ENCODE assay signal across 23 cellular contexts in genomic region chr12:122688291-122688690, GRCh38. TPM values are rescaled to one million over a fixed set of nuclear protein-coding genes. Genes with fewer than 3 reads are reported as not detected.
A peak's percentile ranks its signal among the peaks of the same experiment; 100 is the strongest.
DNase-seq lines count a peak whose midpoint lies in the region; ATAC-seq and TF ChIP-seq lines count a peak whose summit lies in the region.
"Had no signal": no experiment of that assay in that cellular context is flagged by ENCODE, and none has a peak within 500 bp of the region (broad histone marks: within the 10 kb centered on the region; RNA-seq: fewer than 3 reads in every experiment).

No MANE protein-coding gene starts in this region.

- H3K9me3 ChIP-seq in colonic mucosa (no peaks in the 10 kb centered on the region), prostate gland (no peaks in the 10 kb centered on the region)
- H3K9me3 ChIP-seq: BLaER1, MG63, SJSA1 had no signal

- H3K9me3 Mint-ChIP-seq in T-cell (no peaks in the 10 kb centered on the region), mesothelial cell of epicardium (no peaks in the 10 kb centered on the region)
- H3K9me3 Mint-ChIP-seq: CD4-positive, alpha-beta T cell had no signal

- CTCF ChIA-PET in T-cell (lab: Charles Lee), result no interaction called here

- no peak overlapping the region for H3K9ac ChIP-seq in colonic mucosa (ENCODE audit: low read depth in 2 of 2, low read length in 2 of 2)
- H3K9ac ChIP-seq: BLaER1 had no signal

- no peak overlapping the region for H3K4me3 ChIP-seq in colonic mucosa
- H3K4me3 ChIP-seq in prostate gland, result no peak overlapping the region
- H3K4me3 ChIP-seq: BLaER1, MG63, SJSA1 had no signal

- H3K27ac Mint-ChIP-seq in T-cell, result no peak overlapping the region
- no peak overlapping the region for H3K27ac Mint-ChIP-seq in mesothelial cell of epicardium
- H3K27ac Mint-ChIP-seq: CD4-positive, alpha-beta T cell had no signal

- TF ChIP-seq POLR2A in prostate gland (IDR thresholded peaks at IDR 0.05), result no peak

- H3K27me3 ChIP-seq in colonic mucosa (no peaks in the 10 kb centered on the region), prostate gland (replicated peaks; ENCODE audit: insufficient read depth) (no peaks in the 10 kb centered on the region)
- H3K27me3 ChIP-seq: BLaER1, MG63, SJSA1 had no signal

- H3K36me3 ChIP-seq in colonic mucosa (no peaks in the 10 kb centered on the region), prostate gland (no peaks in the 10 kb centered on the region)
- H3K36me3 ChIP-seq: BLaER1, MG63, SJSA1 had no signal

- intact Hi-C loops in colonic mucosa (cut with DNase I), result no loop called here
- intact Hi-C loops in prostate gland (cut with DNase I), result no loop called here

- ATAC-seq in T-cell (replicated peaks in 1 of 4), result no peak
- ATAC-seq: Right ventricle myocardium inferior had no signal

- TF ChIP-seq CTCF in colonic mucosa (IDR thresholded peaks at IDR 0.05) (no peak), prostate gland (IDR thresholded peaks at IDR 0.05) (no peak), mesothelial cell of epicardium (IDR thresholded peaks at IDR 0.05; ENCODE audit: unreplicated experiment) (no peak)

- no peaks in the 10 kb centered on the region for H3K4me1 ChIP-seq in colonic mucosa
- H3K4me1 ChIP-seq in prostate gland (replicated peaks), result no peaks in the 10 kb centered on the region
- H3K4me1 ChIP-seq: Caco-2, SJSA1 had no signal

- H3K4me1 Mint-ChIP-seq in T-cell (peaks cover 0 to 3% (median 3%) of the 10 kb centered on the region in 3 donors), mesothelial cell of epicardium (peaks cover 11% of the 10 kb centered on the region)

- no peaks in the 10 kb centered on the region for H3K27me3 Mint-ChIP-seq in T-cell
- H3K27me3 Mint-ChIP-seq in mesothelial cell of epicardium (ENCODE audit: low read depth), result no peaks in the 10 kb centered on the region
- H3K27me3 Mint-ChIP-seq: CD4-positive, alpha-beta T cell had no signal

- H3K4me3 Mint-ChIP-seq in T-cell, result no peak overlapping the region
- no peak overlapping the region for H3K4me3 Mint-ChIP-seq in mesothelial cell of epicardium
- H3K4me3 Mint-ChIP-seq: CD4-positive, alpha-beta T cell had no signal

- peak; percentile 65 for DNase-seq in COLO668 (lab: John Stamatoyannopoulos, UW; ENCODE audit: unreplicated experiment)
- DNase-seq in DMS53 treated with DMSO at 0.1 percent for 48 hours (lab: John Stamatoyannopoulos, UW; ENCODE audit: unreplicated experiment), result peak; percentile 83
- DNase-seq in colonic mucosa, result peak; percentile 19
- peak; percentile 66 for DNase-seq in prostate gland (ENCODE audit: low spot score)
- DNase-seq in T-cell, result no peak
- DNase-seq in mesothelial cell of epicardium (ENCODE audit: low spot score in 2 of 2, unreplicated experiment in 2 of 2), result no peak
- no peak for DNase-seq in NCI-H2196 (lab: John Stamatoyannopoulos, UW; ENCODE audit: unreplicated experiment)
- DNase-seq in activated CD4-positive, alpha-beta T cell treated with anti-CD3 and anti-CD28 coated beads, Interleukin-2, amount 50 U/mL, for 1 hour, result no peak
- DNase-seq: ACHN; Caco-2; CD4-positive, alpha-beta T cell; DMS 273 treated with DMSO at 0.1 percent for 48 hours; GDM1; Kasumi-1; MG63; NCI-H1417; NCI-H187 treated with DMSO at 0.1 percent for 48 hours; NCI-H226; NCI-H526 treated with DMSO at 0.1 percent for 48 hours; OCI-M1 had no signal

- H3K36me3 Mint-ChIP-seq in T-cell (no peaks in the 10 kb centered on the region), mesothelial cell of epicardium (no peaks in the 10 kb centered on the region)

- POLR2A ChIA-PET in T-cell (lab: Charles Lee), result no interaction called here

- WGBS in prostate gland, result 67% methylated on average over 3 of the region's 3 CpGs

- no peak overlapping the region for H3K27ac ChIP-seq in colonic mucosa
- peak overlapping the region; percentile 77 to 81 for H3K27ac ChIP-seq in prostate gland
- H3K27ac ChIP-seq: BLaER1, SJSA1 had no signal

RNA-seq across cellular contexts. Expression of gene HCAR2, which starts 14.9 kb away (rescaled TPM):
- total RNA-seq in colonic mucosa (under 1 TPM; 0.12 to 0.56 TPM), prostate gland (1 to 10 TPM; 1.6 to 2.7 TPM), T-cell (under 1 TPM in 1 of 5 donors, not detected in 4; 0.23 TPM), mesothelial cell of epicardium (8.4 to 11.1 TPM (median 10.9 TPM) in 3 replicates)
- total RNA-seq: SJSA1 had no signal

RNA-seq across cellular contexts. Expression of gene HCAR3, which starts 28.3 kb away (rescaled TPM):
- under 1 TPM; 0.12 to 0.56 TPM for total RNA-seq in colonic mucosa
- under 1 TPM; 0.23 to 0.40 TPM for total RNA-seq in prostate gland
- not detected for total RNA-seq in T-cell
- total RNA-seq in mesothelial cell of epicardium, result 1.1 to 1.6 TPM (median 1.5 TPM) in 3 replicates
- total RNA-seq: SJSA1 had no signal

RNA-seq across cellular contexts. Expression of gene HCAR1, which starts 42.4 kb away (rescaled TPM):
- under 1 TPM in 1 of 2 donors, not detected in 1; 0.11 TPM for total RNA-seq in colonic mucosa
- total RNA-seq in prostate gland, result under 1 TPM; 0.73 to 0.80 TPM
- under 1 TPM in 2 of 5 donors, not detected in 3; 0.06 to 0.19 TPM for total RNA-seq in T-cell
- 1.2 to 1.3 TPM (median 1.2 TPM) in 3 replicates for total RNA-seq in mesothelial cell of epicardium
- total RNA-seq: SJSA1 had no signal

Comparison
In these comparisons a context has a peak if more than half of its experiments do, and no peak if none do; other contexts are left out.
1. DNase-seq: peak in COLO668 (single experiment), DMS53 treated with DMSO at 0.1 percent for 48 hours (single experiment), colonic mucosa (single experiment) and prostate gland (single experiment); none in T-cell (0 of 34), mesothelial cell of epicardium (0 of 2), NCI-H2196 (single experiment) and activated CD4-positive, alpha-beta T cell treated with anti-CD3 and anti-CD28 coated beads, Interleukin-2, amount 50 U/mL, for 1 hour (single experiment).